ENCODE assay signal across 8 cellular contexts in the genomic region with DNA sequence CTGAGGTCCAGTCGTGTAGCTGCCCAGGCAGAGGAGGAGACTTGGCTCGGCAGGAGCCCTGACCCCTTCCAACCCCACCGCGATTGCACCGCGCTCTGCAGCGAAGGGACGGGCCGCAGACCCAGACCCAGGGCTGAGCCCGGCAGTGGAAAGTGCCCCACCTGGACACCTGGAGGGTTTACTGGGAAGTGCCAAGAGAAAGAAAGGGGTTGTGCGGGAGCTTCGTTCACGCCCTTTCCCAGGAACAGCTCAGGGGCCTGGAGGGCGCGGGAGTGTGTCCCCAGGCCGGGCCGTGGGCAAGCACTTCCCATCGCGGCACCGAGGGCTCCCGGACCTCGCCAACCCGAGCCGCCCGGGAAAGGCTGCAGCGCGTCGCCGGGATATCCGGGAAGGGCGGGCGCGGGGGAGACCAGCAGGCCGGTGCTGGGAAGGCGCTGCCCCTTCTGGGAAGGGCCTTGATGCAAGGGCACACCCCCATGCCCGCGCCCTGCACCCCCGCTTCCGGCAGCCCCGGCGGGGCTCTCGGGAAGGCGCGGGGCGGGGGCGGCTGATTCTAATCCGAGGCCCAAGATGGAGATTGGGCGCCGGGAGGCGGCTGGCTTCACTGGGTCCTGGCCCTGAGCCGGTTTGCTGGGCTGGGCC. TPM values are rescaled to one million over a fixed set of nuclear protein-coding genes. Genes with fewer than 3 reads are reported as not detected.
A peak's percentile ranks its signal among the peaks of the same experiment; 100 is the strongest.
DNase-seq lines count a peak whose midpoint lies in the region; ATAC-seq and TF ChIP-seq lines count a peak whose summit lies in the region.

No MANE protein-coding gene starts in this region.

- peak overlapping the region; percentile 28 for H3K4me3 ChIP-seq in colonic mucosa
- peak overlapping the region; percentile 28 for H3K4me3 ChIP-seq in kidney epithelial cell (ENCODE audit: low read depth, low read length)

- no peaks in the 10 kb centered on the region for H3K27me3 ChIP-seq in colonic mucosa
- H3K27me3 ChIP-seq in kidney epithelial cell (ENCODE audit: control insufficient read depth, insufficient read depth, low read length) = no peaks in the 10 kb centered on the region

- peaks cover 5% of the 10 kb centered on the region; the same call in 1 of the 2 replicates for H3K4me1 ChIP-seq in ES-I3 (ENCODE audit: insufficient read depth, low read length)
- peaks cover 7% of the 10 kb centered on the region for H3K4me1 ChIP-seq in colonic mucosa

- no peaks in the 10 kb centered on the region for H3K36me3 ChIP-seq in ES-I3 (ENCODE audit: insufficient read depth, low read length)
- H3K36me3 ChIP-seq in colonic mucosa = no peaks in the 10 kb centered on the region
- no peaks in the 10 kb centered on the region for H3K36me3 ChIP-seq in kidney epithelial cell (ENCODE audit: control insufficient read depth, insufficient read depth, low read length)

- H3K9ac ChIP-seq in ES-I3 (ENCODE audit: low read depth, low read length) (peak overlapping the region; percentile 81), colonic mucosa (ENCODE audit: low read depth in 2 of 2, low read length in 2 of 2) (peak overlapping the region; percentile 77 to 79)

- intact Hi-C loops in activated CD4-positive, alpha-beta T cell treated with anti-CD3 and anti-CD28 coated beads, Interleukin-2, amount 10 ng/mL, durations not matched to agents 24 days and 14 days (cut with micrococcal nuclease) = no loop called here
- intact Hi-C loops in colonic mucosa (cut with DNase I) = no loop called here

- TF ChIP-seq CTCF in colonic mucosa (IDR thresholded peaks at IDR 0.05) (no peak), kidney epithelial cell (IDR thresholded peaks at IDR 0.05; ENCODE audit: insufficient read depth, low read length, poor library complexity, severe bottlenecking) (no peak)

- peak; percentile 82 for DNase-seq in activated CD4-positive, alpha-beta T cell treated with anti-CD3 and anti-CD28 coated beads, Interleukin-2, amount 10 ng/mL, durations not matched to agents 24 days and 14 days
- peak; percentile 81 for DNase-seq in colonic mucosa
- no peak for DNase-seq in kidney epithelial cell (ENCODE audit: low read depth)
- DNase-seq in stimulated activated CD4-positive, alpha-beta T cell treated with anti-CD3 and anti-CD28 coated beads, Interleukin-12 subunit alpha, Interleukin-12 subunit beta, amount 100 ng/mL, for 24 hours (ENCODE audit: low read depth in 2 of 2) = peak; percentile 32 to 64
- no peak for DNase-seq in NCI-H1105 (lab: John Stamatoyannopoulos, UW)

- peak overlapping the region; percentile 56 for H3K4me3 Mint-ChIP-seq in activated CD4-positive, alpha-beta T cell treated with anti-CD3 and anti-CD28 coated beads, Interleukin-2, amount 10 ng/mL, durations not matched to agents 24 days and 14 days

- H3K9me3 ChIP-seq in ES-I3 (ENCODE audit: control insufficient read depth, insufficient read depth, low read length) (no peaks in the 10 kb centered on the region), colonic mucosa (no peaks in the 10 kb centered on the region)

- ATAC-seq in HG03378 (IDR thresholded peaks at IDR 0.05; ENCODE audit: unreplicated experiment) (no peak), HG03025 (IDR thresholded peaks at IDR 0.05; ENCODE audit: low FRiP score, unreplicated experiment) (no peak)

- no peaks in the 10 kb centered on the region for H3K27me3 Mint-ChIP-seq in activated CD4-positive, alpha-beta T cell treated with anti-CD3 and anti-CD28 coated beads, Interleukin-2, amount 10 ng/mL, durations not matched to agents 24 days and 14 days

- H3K36me3 Mint-ChIP-seq in activated CD4-positive, alpha-beta T cell treated with anti-CD3 and anti-CD28 coated beads, Interleukin-2, amount 10 ng/mL, durations not matched to agents 24 days and 14 days (ENCODE audit: low read depth) = no peaks in the 10 kb centered on the region

- H3K4me1 Mint-ChIP-seq in activated CD4-positive, alpha-beta T cell treated with anti-CD3 and anti-CD28 coated beads, Interleukin-2, amount 10 ng/mL, durations not matched to agents 24 days and 14 days = peaks cover 20% of the 10 kb centered on the region

- H3K27ac ChIP-seq in colonic mucosa = peak overlapping the region; percentile 66

- H3K9me3 Mint-ChIP-seq in activated CD4-positive, alpha-beta T cell treated with anti-CD3 and anti-CD28 coated beads, Interleukin-2, amount 10 ng/mL, durations not matched to agents 24 days and 14 days = no peaks in the 10 kb centered on the region

- H3K27ac Mint-ChIP-seq in activated CD4-positive, alpha-beta T cell treated with anti-CD3 and anti-CD28 coated beads, Interleukin-2, amount 10 ng/mL, durations not matched to agents 24 days and 14 days = peak overlapping the region; percentile 1

RNA-seq across cellular contexts. Expression of a gene that starts 36.1 kb away (rescaled TPM):
- 59.0 and 59.6 TPM in 2 replicates for total RNA-seq in activated CD4-positive, alpha-beta T cell treated with anti-CD3 and anti-CD28 coated beads, Interleukin-2, amount 10 ng/mL, durations not matched to agents 24 days and 14 days
- 10 to 100 TPM; 56.5 to 63.7 TPM for total RNA-seq in colonic mucosa
- 121 and 139 TPM in 2 replicates for total RNA-seq in kidney epithelial cell

Comparison
In these comparisons a context has a peak if more than half of its experiments do, and no peak if none do; other contexts are left out.
1. DNase-seq: peak in activated CD4-positive, alpha-beta T cell treated with anti-CD3 and anti-CD28 coated beads, Interleukin-2, amount 10 ng/mL, durations not matched to agents 24 days and 14 days (single experiment), colonic mucosa (single experiment) and stimulated activated CD4-positive, alpha-beta T cell treated with anti-CD3 and anti-CD28 coated beads, Interleukin-12 subunit alpha, Interleukin-12 subunit beta, amount 100 ng/mL, for 24 hours (2 of 2); none in kidney epithelial cell (single experiment) and NCI-H1105 (single experiment).